In genomic region chr7:127619681-127620405, GRCh38 we compare ENCODE assay signal across 13 cellular contexts. TPM values are rescaled to one million over a fixed set of nuclear protein-coding genes. Genes with fewer than 3 reads are reported as not detected.
A peak's percentile ranks its signal among the peaks of the same experiment; 100 is the strongest.
DNase-seq lines count a peak whose midpoint lies in the region; ATAC-seq, FAIRE-seq and TF ChIP-seq lines count a peak whose summit lies in the region.
"Had no signal": no experiment of that assay in that cellular context is flagged by ENCODE, and none has a peak within 500 bp of the region (broad histone marks: within the 10 kb centered on the region; RNA-seq: fewer than 3 reads in every experiment).

No MANE protein-coding gene starts in this region.

- no peak overlapping the region for H3K27ac Mint-ChIP-seq in nephron
- H3K27ac Mint-ChIP-seq: activated T-cell treated with anti-CD3 and anti-CD28 coated beads, Interleukin-2, amount 50 U/mL, for 24 hours; naive thymus-derived CD4-positive, alpha-beta T cell had no signal

- H3K4me3 ChIP-seq in H7 (ENCODE audit: insufficient read depth, low read depth, low read length): peak overlapping the region; percentile 67
- H3K4me3 ChIP-seq in GM12878: no peak overlapping the region
- H3K4me3 ChIP-seq: SK-N-MC, smooth muscle cell had no signal

- in situ Hi-C loops in GM12878 (cut with MboI): no loop called here

- H3K9me3 Mint-ChIP-seq in nephron: peaks cover 2% of the 10 kb centered on the region
- H3K9me3 Mint-ChIP-seq: activated T-cell treated with anti-CD3 and anti-CD28 coated beads, Interleukin-2, amount 50 U/mL, for 24 hours had no signal

- ATAC-seq in GM12878 (peak; percentile 79), GM19467 (IDR thresholded peaks at IDR 0.05; ENCODE audit: unreplicated experiment) (no peak), HG03139 (IDR thresholded peaks at IDR 0.05; ENCODE audit: unreplicated experiment) (no peak)
- ATAC-seq: naive thymus-derived CD4-positive, alpha-beta T cell had no signal

- intact Hi-C loops in GM12878 (cut with micrococcal nuclease; ENCODE audit: unreplicated experiment): no loop called here

- H3K27ac ChIP-seq in GM12878 (ENCODE audit: control insufficient read depth, insufficient read depth): no peak overlapping the region
- H3K27ac ChIP-seq: SK-N-MC had no signal

- POLR2A ChIA-PET in GM12878 (lab: Charles Lee): interaction anchor here (0.9 to 1.3 kb wide), 2 partner anchors 31 to 32 kb away, joined by 3 read pairs; partner anchors contain the start of gene ARF5

- H3K79me2 ChIP-seq in GM12878 (ENCODE audit: control insufficient read depth, insufficient read depth, low read length): no peaks in the 10 kb centered on the region

- no peaks in the 10 kb centered on the region for H3K9me3 ChIP-seq in GM12878 (replicated peaks; ENCODE audit: control insufficient read depth, insufficient read depth, low read length)

- no peak for TF ChIP-seq CTCF in GM12878 (IDR thresholded peaks at IDR 0.05 in 2 of 3, conservative IDR thresholded peaks at IDR 0.05 in 1 of 3; ENCODE audit: control insufficient read depth in 2 of 3, extremely low read depth in 1 of 3, insufficient read depth in 1 of 3, low read depth in 3 of 3, low read length in 3 of 3)
- no peak for TF ChIP-seq CTCF in nephron (IDR thresholded peaks at IDR 0.05; ENCODE audit: unreplicated experiment in 3 of 3)

- CTCF ChIA-PET in GM12878 (lab: Yijun Ruan, JAX): interaction anchor here (0.9 to 2.2 kb wide), 3 partner anchors 9 to 88 kb away, joined by 3 to 10 read pairs (median 5); no protein-coding TSS in a partner anchor

- no peaks in the 10 kb centered on the region for H3K36me3 ChIP-seq in H7 (replicated peaks; ENCODE audit: control insufficient read depth, insufficient read depth, low read length)
- H3K36me3 ChIP-seq in GM12878 (ENCODE audit: control insufficient read depth in 2 of 2, insufficient read depth in 2 of 2, low read length in 1 of 2): no peaks in the 10 kb centered on the region

- H3K27me3 ChIP-seq in H7 (ENCODE audit: control insufficient read depth, insufficient read depth, low read length): peaks cover 46% of the 10 kb centered on the region
- no peaks in the 10 kb centered on the region; a peak in 2 of 4 replicates for H3K27me3 ChIP-seq in GM12878 (replicated peaks in 1 of 2; ENCODE audit: control insufficient read depth in 2 of 2, insufficient read depth in 2 of 2, low read length in 1 of 2)

- H3K4me1 ChIP-seq in GM12878 (ENCODE audit: control insufficient read depth, insufficient read depth, low read length): no peaks in the 10 kb centered on the region; the same call in 1 of the 2 replicates

- no peak overlapping the region for H3K9ac ChIP-seq in GM12878 (ENCODE audit: control insufficient read depth, insufficient read depth, low read length)

- H3K4me1 Mint-ChIP-seq in nephron: no peaks in the 10 kb centered on the region

- FAIRE-seq in GM12878 (lab: Jason Lieb, UNC): no peak
- FAIRE-seq: endothelial cell of umbilical vein had no signal

- H3K4me2 ChIP-seq in GM12878 (ENCODE audit: control insufficient read depth, insufficient read depth): 0 out of 2 replicates have a peak overlapping the region, but pooled peaks have one; percentile 3
- H3K4me2 ChIP-seq: smooth muscle cell had no signal

- peaks cover 95% of the 10 kb centered on the region for H3K27me3 Mint-ChIP-seq in nephron (ENCODE audit: low read depth)

- H2AFZ ChIP-seq in GM12878 (ENCODE audit: control insufficient read depth, low read depth, low read length): no peak overlapping the region

- TF ChIP-seq EP300 in GM12878 (IDR thresholded peaks at IDR 0.05; ENCODE audit: borderline replicate concordance in 1 of 2, control insufficient read depth in 1 of 2, low read depth in 2 of 2, low read length in 2 of 2): no peak

- 6% methylated on average over 26 of the region's 27 CpGs for WGBS in GM12878 (ENCODE audit: insufficient coverage, insufficient replicate concordance, low lambda C conversion rate, missing lambda C conversion rate)

- TF ChIP-seq POLR2A in GM12878 (IDR thresholded peaks at IDR 0.05; ENCODE audit: low read depth, low read length): no peak

- DNase-seq in H7 (peak; percentile 87), GM12878 (ENCODE audit: low read depth, low spot score) (no peak)
- DNase-seq in stimulated activated naive CD4-positive, alpha-beta T cell (lab: John Stamatoyannopoulos, UW): no peak
- DNase-seq: activated T-cell treated with anti-CD3 and anti-CD28 coated beads, Interleukin-2, amount 50 U/mL, for 24 hours; hypothalamus; NCI-H774 had no signal

- H3K4me3 Mint-ChIP-seq in nephron: peak overlapping the region in 2 of 3 experiments; percentile 30 to 76
- H3K4me3 Mint-ChIP-seq: activated T-cell treated with anti-CD3 and anti-CD28 coated beads, Interleukin-2, amount 50 U/mL, for 24 hours had no signal

- H3K36me3 Mint-ChIP-seq in nephron (ENCODE audit: low read depth): no peaks in the 10 kb centered on the region
- H3K36me3 Mint-ChIP-seq: naive thymus-derived CD4-positive, alpha-beta T cell had no signal

- RAD21 ChIA-PET in GM12878 (lab: Charles Lee; ENCODE audit: unreplicated experiment): interaction anchor here (1.2 to 1.5 kb wide), 2 partner anchors 32 to 34 kb away, joined by 4 to 5 read pairs; partner anchors contain the start of genes ARF5 and GCC1

- SMC1A ChIA-PET in GM12878 (lab: Charles Lee; ENCODE audit: uncharacterized antibody, unreplicated experiment): interaction anchor here (1.0 to 1.4 kb wide), 3 partner anchors 27 to 84 kb away, joined by 3 to 4 read pairs (median 3); partner anchors contain the start of gene FSCN3

- no peak for TF ChIP-seq RAD21 in GM12878 (IDR thresholded peaks at IDR 0.05; ENCODE audit: insufficient read depth, low read depth, low read length)

- no peaks in the 10 kb centered on the region for H4K20me1 ChIP-seq in GM12878 (ENCODE audit: control insufficient read depth, insufficient read depth)

- BruUV-seq in GM12878 (replicated peaks; lab: Mats Ljungman, UMichigan): no TSS peak

RNA-seq across cellular contexts. Expression of gene PAX4, which starts 1.9 kb away (rescaled TPM):
- 0.07 TPM in 1 of 2 replicates, not detected in the other for total RNA-seq in H7 (2014; rRNA removed; shearing (Covaris generic))
- not detected in 2 replicates for total RNA-seq in GM12878 (2013; cell fraction: nucleolus; rRNA removed)
- total RNA-seq in GM12878 (2014; rRNA removed): not detected in 2 replicates
- total RNA-seq in GM12878 (2014; rRNA removed; fragmentation: Illumina TruSeq; extraction: Trizol): not detected in 2 replicates
- total RNA-seq in GM12878 (2021): not detected in 2 replicates
- polyA plus RNA-seq in GM12878 (2011; ENCODE audit: low read depth): not detected
- polyA plus RNA-seq in GM12878 (2011; rRNA removed): 0.14 and 0.27 TPM in 2 replicates
- polyA plus RNA-seq in GM12878 (2011; cell fraction: cytosol; rRNA removed): 0.28 and 0.40 TPM in 2 replicates
- 2.4 and 3.0 TPM in 2 replicates for polyA plus RNA-seq in GM12878 (2011; cell fraction: nucleus; rRNA removed)
- not detected in 2 replicates for polyA plus RNA-seq in GM12878 (2012)
- not detected in 2 replicates for polyA plus RNA-seq in GM12878 (2014; fragmentation: Illumina TruSeq; extraction: Trizol)
- polyA plus RNA-seq in GM12878 (2014; fragmentation: Nextera tagmentation; extraction: Ambion mirVana): not detected
- polyA plus RNA-seq in GM12878 (2014; rRNA removed): not detected in 2 replicates
- not detected for polyA plus RNA-seq in GM12878 (2016; fragmentation: Nextera tagmentation; extraction: Ambion mirVana)
- 0.37 and 0.46 TPM in 2 replicates for polyA minus RNA-seq in GM12878 (2011; rRNA and poly(A)+ RNA removed)
- not detected in 2 replicates for polyA minus RNA-seq in GM12878 (2011; cell fraction: cytosol; rRNA and poly(A)+ RNA removed)
- 0.36 and 0.57 TPM in 2 replicates for polyA minus RNA-seq in GM12878 (2011; cell fraction: nucleus; rRNA and poly(A)+ RNA removed)
- total RNA-seq: endothelial cell of umbilical vein; naive thymus-derived CD4-positive, alpha-beta T cell; smooth muscle cell had no signal
- polyA plus RNA-seq: endothelial cell of umbilical vein; naive thymus-derived CD4-positive, alpha-beta T cell; smooth muscle cell had no signal

RNA-seq across cellular contexts. Expression of gene FSCN3, which starts 26.3 kb away (rescaled TPM):
- 0.52 and 5.0 TPM in 2 replicates for total RNA-seq in H7 (2014; rRNA removed; shearing (Covaris generic))
- 3.2 and 3.3 TPM in 2 replicates for total RNA-seq in GM12878 (2013; cell fraction: nucleolus; rRNA removed)
- total RNA-seq in GM12878 (2014; rRNA removed) (0.90 and 1.0 TPM in 2 replicates), GM12878 (2014; rRNA removed; fragmentation: Illumina TruSeq; extraction: Trizol) (0.31 and 0.69 TPM in 2 replicates), GM12878 (2021) (0.69 TPM in 1 of 2 replicates, not detected in the other)
- polyA plus RNA-seq in GM12878 (2011; ENCODE audit: low read depth): not detected
- polyA plus RNA-seq in GM12878 (2011; rRNA removed) (0.48 and 0.60 TPM in 2 replicates), GM12878 (2014; fragmentation: Illumina TruSeq; extraction: Trizol) (0.73 TPM in 1 of 2 replicates, not detected in the other), GM12878 (2014; fragmentation: Nextera tagmentation; extraction: Ambion mirVana) (under 1 TPM in 1 of 2 experiments, not detected in 1; 0.29 TPM), GM12878 (2014; rRNA removed) (0.58 and 1.1 TPM in 2 replicates), GM12878 (2016; fragmentation: Nextera tagmentation; extraction: Ambion mirVana) (under 1 TPM in 1 of 2 experiments, not detected in 1; 0.28 TPM)
- 0.38 and 0.60 TPM in 2 replicates for polyA plus RNA-seq in GM12878 (2011; cell fraction: cytosol; rRNA removed)
- polyA plus RNA-seq in GM12878 (2011; cell fraction: nucleus; rRNA removed): 0.37 and 0.78 TPM in 2 replicates
- polyA plus RNA-seq in GM12878 (2012): 0.27 TPM in 1 of 2 replicates, not detected in the other
- 1.2 TPM in 2 replicates for polyA minus RNA-seq in GM12878 (2011; rRNA and poly(A)+ RNA removed)
- polyA minus RNA-seq in GM12878 (2011; cell fraction: cytosol; rRNA and poly(A)+ RNA removed): not detected in 2 replicates
- 1.7 and 2.1 TPM in 2 replicates for polyA minus RNA-seq in GM12878 (2011; cell fraction: nucleus; rRNA and poly(A)+ RNA removed)
- polyA plus RNA-seq: smooth muscle cell had no signal

RNA-seq across cellular contexts. Expression of gene ARF5, which starts 31.6 kb away (rescaled TPM):
- total RNA-seq in H7 (2014; rRNA removed; shearing (Covaris generic)): 180 and 210 TPM in 2 replicates
- 15.8 and 19.9 TPM in 2 replicates for total RNA-seq in GM12878 (2013; cell fraction: nucleolus; rRNA removed)
- 146 and 158 TPM in 2 replicates for total RNA-seq in GM12878 (2014; rRNA removed)
- 73.6 and 84.8 TPM in 2 replicates for total RNA-seq in GM12878 (2014; rRNA removed; fragmentation: Illumina TruSeq; extraction: Trizol)
- total RNA-seq in GM12878 (2021): 118 and 128 TPM in 2 replicates
- polyA plus RNA-seq in GM12878 (2011; ENCODE audit: low read depth): 53.8 TPM
- 135 and 210 TPM in 2 replicates for polyA plus RNA-seq in GM12878 (2011; rRNA removed)
- polyA plus RNA-seq in GM12878 (2011; cell fraction: cytosol; rRNA removed): 284 and 313 TPM in 2 replicates
- 145 and 173 TPM in 2 replicates for polyA plus RNA-seq in GM12878 (2011; cell fraction: nucleus; rRNA removed)
- polyA plus RNA-seq in GM12878 (2012): 92.0 and 98.4 TPM in 2 replicates
- polyA plus RNA-seq in GM12878 (2014; fragmentation: Illumina TruSeq; extraction: Trizol): 80.0 and 86.1 TPM in 2 replicates
- polyA plus RNA-seq in GM12878 (2014; fragmentation: Nextera tagmentation; extraction: Ambion mirVana): 10 to 100 TPM; 11.0 to 18.0 TPM
- polyA plus RNA-seq in GM12878 (2014; rRNA removed): 197 and 211 TPM in 2 replicates
- polyA plus RNA-seq in GM12878 (2016; fragmentation: Nextera tagmentation; extraction: Ambion mirVana): 100 to 1,000 TPM; 143 to 156 TPM
- 63.3 and 73.0 TPM in 2 replicates for polyA minus RNA-seq in GM12878 (2011; rRNA and poly(A)+ RNA removed)
- 42.8 and 49.8 TPM in 2 replicates for polyA minus RNA-seq in GM12878 (2011; cell fraction: cytosol; rRNA and poly(A)+ RNA removed)
- polyA minus RNA-seq in GM12878 (2011; cell fraction: nucleus; rRNA and poly(A)+ RNA removed): 19.9 and 25.3 TPM in 2 replicates

RNA-seq across cellular contexts. Expression of gene SND1, which starts 32.2 kb away (rescaled TPM):
- 196 and 205 TPM in 2 replicates for total RNA-seq in H7 (2014; rRNA removed; shearing (Covaris generic))
- total RNA-seq in GM12878 (2013; cell fraction: nucleolus; rRNA removed): 424 and 437 TPM in 2 replicates
- total RNA-seq in GM12878 (2014; rRNA removed): 172 and 173 TPM in 2 replicates
- total RNA-seq in GM12878 (2014; rRNA removed; fragmentation: Illumina TruSeq; extraction: Trizol): 137 and 139 TPM in 2 replicates
- 269 and 270 TPM in 2 replicates for total RNA-seq in GM12878 (2021)
- polyA plus RNA-seq in GM12878 (2011; ENCODE audit: low read depth): 112 TPM
- polyA plus RNA-seq in GM12878 (2011; rRNA removed): 130 and 139 TPM in 2 replicates
- 129 and 148 TPM in 2 replicates for polyA plus RNA-seq in GM12878 (2011; cell fraction: cytosol; rRNA removed)
- polyA plus RNA-seq in GM12878 (2011; cell fraction: nucleus; rRNA removed): 132 and 140 TPM in 2 replicates
- polyA plus RNA-seq in GM12878 (2012): 186 and 194 TPM in 2 replicates
- 152 and 163 TPM in 2 replicates for polyA plus RNA-seq in GM12878 (2014; fragmentation: Illumina TruSeq; extraction: Trizol)
- 10 to 100 TPM; 52.4 to 70.0 TPM for polyA plus RNA-seq in GM12878 (2014; fragmentation: Nextera tagmentation; extraction: Ambion mirVana)
- 138 and 161 TPM in 2 replicates for polyA plus RNA-seq in GM12878 (2014; rRNA removed)
- polyA plus RNA-seq in GM12878 (2016; fragmentation: Nextera tagmentation; extraction: Ambion mirVana): 100 to 1,000 TPM; 214 to 230 TPM
- 228 and 274 TPM in 2 replicates for polyA minus RNA-seq in GM12878 (2011; rRNA and poly(A)+ RNA removed)
- 87.9 and 101 TPM in 2 replicates for polyA minus RNA-seq in GM12878 (2011; cell fraction: cytosol; rRNA and poly(A)+ RNA removed)
- polyA minus RNA-seq in GM12878 (2011; cell fraction: nucleus; rRNA and poly(A)+ RNA removed): 129 and 207 TPM in 2 replicates

RNA-seq across cellular contexts. Expression of gene GCC1, which starts 34.4 kb away (rescaled TPM):
- total RNA-seq in H7 (2014; rRNA removed; shearing (Covaris generic)): 8.9 and 9.6 TPM in 2 replicates
- 11.1 and 11.6 TPM in 2 replicates for total RNA-seq in GM12878 (2013; cell fraction: nucleolus; rRNA removed)
- total RNA-seq in GM12878 (2014; rRNA removed) (11.3 and 11.9 TPM in 2 replicates), GM12878 (2014; rRNA removed; fragmentation: Illumina TruSeq; extraction: Trizol) (9.2 and 9.6 TPM in 2 replicates), GM12878 (2021) (14.7 and 14.9 TPM in 2 replicates)
- 7.8 TPM for polyA plus RNA-seq in GM12878 (2011; ENCODE audit: low read depth)
- polyA plus RNA-seq in GM12878 (2011; rRNA removed) (7.1 and 7.5 TPM in 2 replicates), GM12878 (2014; fragmentation: Illumina TruSeq; extraction: Trizol) (7.0 and 8.0 TPM in 2 replicates), GM12878 (2014; fragmentation: Nextera tagmentation; extraction: Ambion mirVana) (1 to 10 TPM; 1.8 to 2.7 TPM), GM12878 (2014; rRNA removed) (8.4 and 8.7 TPM in 2 replicates), GM12878 (2016; fragmentation: Nextera tagmentation; extraction: Ambion mirVana) (10 to 100 TPM; 13.5 to 17.2 TPM)
- polyA plus RNA-seq in GM12878 (2011; cell fraction: cytosol; rRNA removed): 7.2 and 7.8 TPM in 2 replicates
- polyA plus RNA-seq in GM12878 (2011; cell fraction: nucleus; rRNA removed): 6.7 and 7.6 TPM in 2 replicates
- 8.6 and 9.8 TPM in 2 replicates for polyA plus RNA-seq in GM12878 (2012)
- 13.8 and 17.7 TPM in 2 replicates for polyA minus RNA-seq in GM12878 (2011; rRNA and poly(A)+ RNA removed)
- polyA minus RNA-seq in GM12878 (2011; cell fraction: cytosol; rRNA and poly(A)+ RNA removed): 6.0 TPM in 2 replicates
- 13.1 and 17.5 TPM in 2 replicates for polyA minus RNA-seq in GM12878 (2011; cell fraction: nucleus; rRNA and poly(A)+ RNA removed)
